14 cellular contexts compared by ENCODE assay signal in the genomic region with DNA sequence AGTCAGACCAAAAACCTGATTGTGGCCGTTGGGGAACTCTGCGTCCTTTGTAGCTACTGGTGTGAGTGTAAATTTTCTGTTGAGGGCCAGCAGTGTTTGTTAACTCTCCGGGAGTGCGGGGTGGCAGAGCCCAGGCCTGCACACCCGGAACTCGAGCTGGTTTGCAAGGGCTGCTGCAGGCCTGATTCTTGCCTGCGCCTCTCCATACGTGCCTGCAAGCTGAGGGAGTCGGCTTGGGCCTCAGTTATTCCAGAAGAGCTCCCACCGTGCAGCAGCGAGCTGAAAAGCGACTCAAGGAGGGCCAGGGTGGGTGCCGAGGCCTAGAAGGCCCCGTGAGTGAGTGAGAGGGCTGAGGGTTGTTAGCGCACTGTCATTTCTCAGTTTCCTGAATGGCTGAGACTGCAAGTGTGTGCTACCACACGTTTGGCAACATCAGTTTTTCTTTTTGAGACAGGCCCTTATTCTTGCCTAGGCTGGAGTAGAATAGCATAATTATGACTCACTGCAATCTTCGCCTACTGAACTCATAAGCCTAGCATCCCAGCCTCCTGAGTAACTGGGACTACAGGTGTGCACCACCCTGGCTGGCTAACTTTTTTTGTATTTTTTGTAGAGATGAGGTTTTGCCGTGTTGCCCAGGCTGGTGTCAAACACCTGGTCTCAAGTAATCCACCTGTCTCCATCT. TPM values are rescaled to one million over a fixed set of nuclear protein-coding genes. Genes with fewer than 3 reads are reported as not detected.
"Had no signal": no experiment of that assay in that cellular context is flagged by ENCODE, and none has a peak within 500 bp of the region (broad histone marks: within the 10 kb centered on the region; RNA-seq: fewer than 3 reads in every experiment).

No MANE protein-coding gene starts in this region.

- DNase-seq: activated B cell treated with CpG ODN at 0.5 μM for 24 hours; activated CD4-positive, alpha-beta T cell treated with anti-CD3 and anti-CD28 coated beads, Interleukin-2, amount 10 ng/mL, durations not matched to agents 24 days and 14 days; activated naive CD4-positive, alpha-beta T cell treated with anti-CD3 and anti-CD28 coated beads, Interleukin-2, amount 10 ng/mL, durations not matched to agents 7 days and 5 days; cortex of kidney; effector CD8-positive, alpha-beta T cell; hypothalamus; immature natural killer cell; natural killer cell; stimulated activated CD4-positive, alpha-beta T cell treated with anti-CD3 and anti-CD28 coated beads, Interleukin-4, amount 100 ng/mL, for 1 hour; stimulated activated CD8-positive, alpha-beta memory T cell treated with anti-CD3 and anti-CD28 coated beads, Interleukin-4, amount 100 ng/mL, for 48 hours had no signal

- H3K9me3 Mint-ChIP-seq: activated B cell treated with CpG ODN at 0.5 μM for 24 hours; activated CD4-positive, alpha-beta T cell treated with anti-CD3 and anti-CD28 coated beads, Interleukin-2, amount 10 ng/mL, durations not matched to agents 24 days and 14 days; activated T-helper 2 cell treated with anti-CD3 and anti-CD28 coated beads, Interferon-gamma antibody, Interleukin-2, Interleukin-4, amounts not matched to agents 10 μg/mL and 5 μg/mL and 100 μg/mL, durations not matched to agents 14 hours and 24 hours and 36 hours; central memory CD8-positive, alpha-beta T cell; immature natural killer cell; natural killer cell; stimulated activated naive CD8-positive, alpha-beta T cell treated with anti-CD3 and anti-CD28 coated beads, Interleukin-15, Interleukin-2, amounts not matched to agents 100 ng/mL and 50 ng/mL, for 24 hours; T-helper 1 cell treated with Interleukin-12 subunit alpha and Interleukin-12 subunit beta and Interleukin-4 antibody, amounts not matched to agents 30 μg/mL and 1 μg/mL, for 36 hours had no signal

- H3K27ac Mint-ChIP-seq: activated B cell treated with CpG ODN at 0.5 μM for 24 hours; activated CD4-positive, alpha-beta T cell treated with anti-CD3 and anti-CD28 coated beads, Interleukin-2, amount 10 ng/mL, durations not matched to agents 24 days and 14 days; activated naive CD4-positive, alpha-beta T cell treated with anti-CD3 and anti-CD28 coated beads, Interleukin-2, amount 10 ng/mL, durations not matched to agents 7 days and 5 days; activated T-helper 2 cell treated with anti-CD3 and anti-CD28 coated beads, Interferon-gamma antibody, Interleukin-2, Interleukin-4, amounts not matched to agents 10 μg/mL and 5 μg/mL and 100 μg/mL, durations not matched to agents 14 hours and 24 hours and 36 hours; immature natural killer cell; natural killer cell; stimulated activated naive CD8-positive, alpha-beta T cell treated with anti-CD3 and anti-CD28 coated beads, Interleukin-15, Interleukin-2, amounts not matched to agents 100 ng/mL and 50 ng/mL, for 24 hours; T-helper 1 cell treated with Interleukin-12 subunit alpha and Interleukin-12 subunit beta and Interleukin-4 antibody, amounts not matched to agents 30 μg/mL and 1 μg/mL, for 36 hours had no signal

- H3K4me1 Mint-ChIP-seq: activated B cell treated with CpG ODN at 0.5 μM for 24 hours; activated CD4-positive, alpha-beta T cell treated with anti-CD3 and anti-CD28 coated beads, Interleukin-2, amount 10 ng/mL, durations not matched to agents 24 days and 14 days; activated naive CD4-positive, alpha-beta T cell treated with anti-CD3 and anti-CD28 coated beads, Interleukin-2, amount 10 ng/mL, durations not matched to agents 7 days and 5 days; central memory CD8-positive, alpha-beta T cell; immature natural killer cell; natural killer cell had no signal

- H3K27me3 Mint-ChIP-seq: activated naive CD4-positive, alpha-beta T cell treated with anti-CD3 and anti-CD28 coated beads, Interleukin-2, amount 10 ng/mL, durations not matched to agents 7 days and 5 days had no signal

- H3K4me3 Mint-ChIP-seq: activated B cell treated with CpG ODN at 0.5 μM for 24 hours; activated CD4-positive, alpha-beta T cell treated with anti-CD3 and anti-CD28 coated beads, Interleukin-2, amount 10 ng/mL, durations not matched to agents 24 days and 14 days; activated naive CD4-positive, alpha-beta T cell treated with anti-CD3 and anti-CD28 coated beads, Interleukin-2, amount 10 ng/mL, durations not matched to agents 7 days and 5 days; central memory CD8-positive, alpha-beta T cell; immature natural killer cell; natural killer cell; stimulated activated naive CD8-positive, alpha-beta T cell treated with anti-CD3 and anti-CD28 coated beads, Interleukin-15, Interleukin-2, amounts not matched to agents 100 ng/mL and 50 ng/mL, for 24 hours; T-helper 1 cell treated with Interleukin-12 subunit alpha and Interleukin-12 subunit beta and Interleukin-4 antibody, amounts not matched to agents 30 μg/mL and 1 μg/mL, for 36 hours had no signal

- H3K36me3 Mint-ChIP-seq: activated naive CD4-positive, alpha-beta T cell treated with anti-CD3 and anti-CD28 coated beads, Interleukin-2, amount 10 ng/mL, durations not matched to agents 7 days and 5 days; immature natural killer cell; natural killer cell had no signal

- ATAC-seq: natural killer cell had no signal

RNA-seq across cellular contexts. Expression of gene KIF13A, which starts 33.9 kb away (rescaled TPM):
- total RNA-seq: activated CD4-positive, alpha-beta T cell treated with anti-CD3 and anti-CD28 coated beads, Interleukin-2, amount 10 ng/mL, durations not matched to agents 24 days and 14 days; activated T-helper 2 cell treated with anti-CD3 and anti-CD28 coated beads, Interferon-gamma antibody, Interleukin-2, Interleukin-4, amounts not matched to agents 10 μg/mL and 5 μg/mL and 100 μg/mL, durations not matched to agents 14 hours and 24 hours and 36 hours had no signal
